21 cellular contexts compared by ENCODE assay signal in the genomic region with DNA sequence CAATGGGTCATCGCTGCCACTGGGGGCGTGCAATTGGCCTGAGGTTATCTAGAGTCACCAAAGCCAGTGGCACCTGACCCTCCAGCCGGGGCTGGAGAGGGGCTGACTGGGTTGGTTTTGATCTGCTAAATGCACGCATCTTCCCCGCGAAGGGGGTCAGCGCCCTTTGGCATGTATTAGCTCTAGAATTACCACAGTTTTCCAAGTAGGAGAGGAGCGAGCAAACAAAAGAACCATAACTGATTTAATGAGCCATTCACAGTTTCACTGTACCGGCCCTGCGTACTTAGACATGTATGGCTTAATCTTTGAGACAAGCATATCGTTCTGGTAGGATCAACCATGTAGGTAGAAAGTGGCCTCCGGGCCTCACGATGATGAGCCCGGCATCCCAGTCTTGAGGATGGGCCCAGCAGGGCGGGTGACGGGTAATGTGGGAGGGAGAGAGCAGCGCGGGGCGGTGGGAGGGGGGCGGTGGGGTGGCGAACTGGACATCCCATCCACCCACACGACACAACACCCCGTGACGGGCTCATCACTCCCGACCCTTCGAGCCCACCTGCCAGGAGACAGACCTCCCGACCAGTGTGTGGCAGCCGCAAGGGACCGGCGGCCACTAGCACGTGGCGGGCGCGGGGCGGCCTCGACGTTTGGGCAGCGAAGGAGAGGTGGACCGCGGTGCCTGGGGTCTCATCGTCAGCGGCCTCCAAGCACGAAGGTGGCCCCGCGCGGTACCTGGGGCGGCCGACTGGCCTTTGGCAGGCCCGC.
DNase-seq lines count a peak whose midpoint lies in the region; ATAC-seq and TF ChIP-seq lines count a peak whose summit lies in the region.
"Had no signal": no experiment of that assay in that cellular context is flagged by ENCODE, and none has a peak within 500 bp of the region (broad histone marks: within the 10 kb centered on the region; RNA-seq: fewer than 3 reads in every experiment).

No MANE protein-coding gene starts in this region.

- in situ Hi-C loops in GM13977 (cut with MboI; ENCODE audit: low pct_unique_long_range_greater_than_20kb, low sequenced_read_pairs, unreplicated experiment) = no loop called here

- peaks cover 36% of the 10 kb centered on the region for H3K27me3 Mint-ChIP-seq in endothelial cell (ENCODE audit: unreplicated experiment)
- H3K27me3 Mint-ChIP-seq: CD4-positive, CD25-positive, alpha-beta regulatory T cell had no signal

- peaks cover 61% of the 10 kb centered on the region for H3K9me3 Mint-ChIP-seq in endothelial cell (ENCODE audit: unreplicated experiment)

- H3K4me1 Mint-ChIP-seq in endothelial cell (ENCODE audit: unreplicated experiment) = no peaks in the 10 kb centered on the region
- H3K4me1 Mint-ChIP-seq: H9 had no signal

- WGBS in sigmoid colon, 2 donors = 82 to 83% methylated on average over 49 of the region's 49 CpGs

- TF ChIP-seq CTCF in GM10248 (IDR thresholded peaks at IDR 0.05; ENCODE audit: control extremely low read depth, extremely low read depth, low read depth, missing control alignments) (no peak), GM13977 (IDR thresholded peaks at IDR 0.05; ENCODE audit: extremely low read depth, insufficient read depth, missing control alignments) (no peak), endothelial cell (IDR thresholded peaks at IDR 0.05; ENCODE audit: unreplicated experiment) (no peak), sigmoid colon (IDR thresholded peaks at IDR 0.05) (no peak)

- peaks cover 26% of the 10 kb centered on the region for H3K36me3 Mint-ChIP-seq in endothelial cell (ENCODE audit: low read depth, unreplicated experiment)

- H3K4me3 ChIP-seq in sigmoid colon = no peak overlapping the region
- H3K4me3 ChIP-seq: BLaER1, SJCRH30 had no signal

- no peak for TF ChIP-seq POLR2A in sigmoid colon (IDR thresholded peaks at IDR 0.05)

- H3K4me1 ChIP-seq in sigmoid colon = no peaks in the 10 kb centered on the region
- H3K4me1 ChIP-seq: BLaER1, SJCRH30 had no signal

- H3K27me3 ChIP-seq in sigmoid colon = peaks cover 0 to 4% (median 0%) of the 10 kb centered on the region in 3 donors
- H3K27me3 ChIP-seq: BLaER1, SJCRH30 had no signal

- intact Hi-C loops in sigmoid colon (cut with DNase I) = no loop called here

- POLR2A ChIA-PET in GM10248 (lab: Yijun Ruan, JAX) = no interaction called here

- ATAC-seq in GM19351 (IDR thresholded peaks at IDR 0.05; ENCODE audit: unreplicated experiment) = no peak
- ATAC-seq in HG03442 (IDR thresholded peaks at IDR 0.05; ENCODE audit: unreplicated experiment) = no peak
- ATAC-seq: SK-N-SH treated with all-trans-retinoic acid at 6 μM for 48 hours had no signal

- H3K9me3 ChIP-seq in sigmoid colon = peaks cover 0 to 9% (median 2%) of the 10 kb centered on the region in 4 donors
- H3K9me3 ChIP-seq: SJCRH30 had no signal

- H3K36me3 ChIP-seq in sigmoid colon = no peaks in the 10 kb centered on the region
- H3K36me3 ChIP-seq: BLaER1, SJCRH30 had no signal

- no peak for TF ChIP-seq EP300 in sigmoid colon (IDR thresholded peaks at IDR 0.05)

- H3K27ac ChIP-seq in sigmoid colon (no peak overlapping the region), caudate nucleus (ENCODE audit: low read depth, low read length) (no peak overlapping the region)
- H3K27ac ChIP-seq: BLaER1, SJCRH30 had no signal

- peak overlapping the region; percentile 68 for H3K4me3 Mint-ChIP-seq in endothelial cell (ENCODE audit: unreplicated experiment)
- H3K4me3 Mint-ChIP-seq: CD4-positive, CD25-positive, alpha-beta regulatory T cell; H9 had no signal

- peak; percentile 21 for DNase-seq in GM10248 (ENCODE audit: extremely low spot score)
- peak; percentile 55 for DNase-seq in GM13977 (ENCODE audit: low spot score)
- no peak for DNase-seq in endothelial cell (ENCODE audit: low spot score)
- peak; percentile 51 for DNase-seq in sigmoid colon
- DNase-seq in caudate nucleus (lab: John Stamatoyannopoulos, UW) = no peak
- DNase-seq: CD4-positive, CD25-positive, alpha-beta regulatory T cell; DMS153; DND-41; H9; KBM-7; MV-4-11; NCI-H1105; NCI-H1436 treated with DMSO at 0.1 percent for 48 hours; NCI-H187 treated with DMSO at 0.1 percent for 48 hours; NCI-H524; NCI-H774; SJCRH30 had no signal

- H3K27ac Mint-ChIP-seq in endothelial cell (ENCODE audit: unreplicated experiment) = peak overlapping the region; percentile 58
- H3K27ac Mint-ChIP-seq: H9 had no signal

- CTCF ChIA-PET in GM10248 (lab: Yijun Ruan, JAX) = no interaction called here

Comparison
In these comparisons a context has a peak if more than half of its experiments do, and no peak if none do; other contexts are left out.
1. DNase-seq: peak in GM10248 (single experiment), GM13977 (single experiment) and sigmoid colon (single experiment); none in endothelial cell (single experiment) and caudate nucleus (0 of 61).